ENCODE assay signal across 21 cellular contexts in genomic region chr14:104431351-104431928, GRCh38.
A peak's percentile ranks its signal among the peaks of the same experiment; 100 is the strongest.
DNase-seq lines count a peak whose midpoint lies in the region; ATAC-seq and TF ChIP-seq lines count a peak whose summit lies in the region.
"Had no signal": no experiment of that assay in that cellular context is flagged by ENCODE, and none has a peak within 500 bp of the region (broad histone marks: within the 10 kb centered on the region; RNA-seq: fewer than 3 reads in every experiment).

No MANE protein-coding gene starts in this region.

- H3K27ac Mint-ChIP-seq in activated CD8-positive, alpha-beta memory T cell treated with anti-CD3 and anti-CD28 coated beads, Interleukin-2, amount 10 ng/mL, durations not matched to agents 7 days and 5 days = no peak overlapping the region
- no peak overlapping the region for H3K27ac Mint-ChIP-seq in chondrocyte (ENCODE audit: unreplicated experiment)
- H3K27ac Mint-ChIP-seq: B cell had no signal

- no peaks in the 10 kb centered on the region; the same call in 1 of the 2 replicates for H3K4me1 ChIP-seq in HEK293 (ENCODE audit: control insufficient read depth, insufficient read depth, low read length)
- H3K4me1 ChIP-seq: HAP-1 had no signal

- H3K9me3 Mint-ChIP-seq in activated CD8-positive, alpha-beta memory T cell treated with anti-CD3 and anti-CD28 coated beads, Interleukin-2, amount 10 ng/mL, durations not matched to agents 7 days and 5 days (ENCODE audit: low read depth) = no peaks in the 10 kb centered on the region
- no peaks in the 10 kb centered on the region for H3K9me3 Mint-ChIP-seq in chondrocyte (ENCODE audit: low read depth)
- H3K9me3 Mint-ChIP-seq: IgD-negative memory B cell had no signal

- POLR2A ChIA-PET in HEK293 (lab: Yijun Ruan, JAX) = no interaction called here

- no peak for TF ChIP-seq CTCF in HEK293 (tag by site-specific recombination; IDR thresholded peaks at IDR 0.05)
- no peak for TF ChIP-seq CTCF in chondrocyte (IDR thresholded peaks at IDR 0.05)

- no peak overlapping the region for H3K4me3 ChIP-seq in HEK293 (ENCODE audit: low read depth, low read length)
- H3K4me3 ChIP-seq: GM23248, HAP-1, PC-9 had no signal

- CTCF ChIA-PET in activated CD8-positive, alpha-beta memory T cell treated with anti-CD3 and anti-CD28 coated beads, Interleukin-2, amount 10 ng/mL, durations not matched to agents 7 days and 5 days (lab: Charles Lee) = no interaction called here
- CTCF ChIA-PET in HEK293 (lab: Yijun Ruan, JAX) = interaction anchor here (0.7 kb wide), 1 partner anchor 424 kb away, joined by 3 read pairs; no protein-coding TSS in a partner anchor

- H3K9me3 ChIP-seq in HEK293 (ENCODE audit: control insufficient read depth, insufficient read depth, low read depth, low read length) = no peaks in the 10 kb centered on the region
- H3K9me3 ChIP-seq: HAP-1, SK-N-SH had no signal

- DNase-seq in activated CD8-positive, alpha-beta memory T cell treated with anti-CD3 and anti-CD28 coated beads, Interleukin-2, amount 10 ng/mL, durations not matched to agents 7 days and 5 days = peak; percentile 14
- DNase-seq in activated CD8-positive, alpha-beta memory T cell treated with anti-CD3 and anti-CD28 coated beads for 24 hours = no peak
- DNase-seq in islet precursor cell (peak; percentile 34), sciatic nerve (ENCODE audit: low spot score) (peak; percentile 39), chondrocyte (ENCODE audit: low spot score) (no peak), HK-2 (ENCODE audit: unreplicated experiment) (no peak)
- DNase-seq: DMS 273 treated with DMSO at 0.1 percent for 48 hours, DND-41, GM23248, NCI-H1105, NCI-H146, NCI-H2029, NCI-H2227 treated with DMSO at 0.1 percent for 48 hours, NCI-H748 treated with DMSO at 0.1 percent for 48 hours, PC-9, SIG-M5, SK-N-SH had no signal

- no peaks in the 10 kb centered on the region for H3K36me3 ChIP-seq in HEK293 (ENCODE audit: control insufficient read depth in 2 of 2, insufficient read depth in 1 of 2, low read length in 2 of 2)
- H3K36me3 ChIP-seq: HAP-1 had no signal

- H3K4me3 Mint-ChIP-seq in activated CD8-positive, alpha-beta memory T cell treated with anti-CD3 and anti-CD28 coated beads, Interleukin-2, amount 10 ng/mL, durations not matched to agents 7 days and 5 days = no peak overlapping the region
- H3K4me3 Mint-ChIP-seq in chondrocyte (ENCODE audit: unreplicated experiment) = no peak overlapping the region
- H3K4me3 Mint-ChIP-seq: B cell had no signal

- no peak for ATAC-seq in activated CD8-positive, alpha-beta memory T cell treated with anti-CD3 and anti-CD28 coated beads, Interleukin-2, amount 10 ng/mL, durations not matched to agents 7 days and 5 days
- no peak for ATAC-seq in sciatic nerve

- no peaks in the 10 kb centered on the region for H3K27me3 Mint-ChIP-seq in activated CD8-positive, alpha-beta memory T cell treated with anti-CD3 and anti-CD28 coated beads, Interleukin-2, amount 10 ng/mL, durations not matched to agents 7 days and 5 days
- peaks cover 6% of the 10 kb centered on the region for H3K27me3 Mint-ChIP-seq in chondrocyte (ENCODE audit: low read depth)

- intact Hi-C loops in sciatic nerve (cut with DNase I) = no loop called here

- no peaks in the 10 kb centered on the region for H3K4me1 Mint-ChIP-seq in activated CD8-positive, alpha-beta memory T cell treated with anti-CD3 and anti-CD28 coated beads, Interleukin-2, amount 10 ng/mL, durations not matched to agents 7 days and 5 days
- peaks cover 2% of the 10 kb centered on the region for H3K4me1 Mint-ChIP-seq in chondrocyte (ENCODE audit: low read depth)
- H3K4me1 Mint-ChIP-seq: B cell had no signal

- no peak overlapping the region for H3K27ac ChIP-seq in HEK293 (ENCODE audit: extremely low read depth, low read depth, low read length)
- H3K27ac ChIP-seq: GM23248, PC-9 had no signal

- H3K36me3 Mint-ChIP-seq in activated CD8-positive, alpha-beta memory T cell treated with anti-CD3 and anti-CD28 coated beads, Interleukin-2, amount 10 ng/mL, durations not matched to agents 7 days and 5 days = no peaks in the 10 kb centered on the region
- no peaks in the 10 kb centered on the region for H3K36me3 Mint-ChIP-seq in chondrocyte (ENCODE audit: low read depth)
- H3K36me3 Mint-ChIP-seq: IgD-negative memory B cell had no signal

TF ChIP-seq in HEK293, 187 proteins besides CTCF, POLR2A, EP300 and RAD21:
- no peak for TF ChIP-seq ZNF830 (tag by site-specific recombination; IDR thresholded peaks at IDR 0.05; ENCODE audit: low read depth)
- TF ChIP-seq EGR2 (tag by site-specific recombination; IDR thresholded peaks at IDR 0.05; ENCODE audit: low read depth) = 0 out of 2 replicates have a peak, but pooled peaks have one; percentile 8

Comparison
In these comparisons a context has a peak if more than half of its experiments do, and no peak if none do; other contexts are left out.
1. DNase-seq: peak in activated CD8-positive, alpha-beta memory T cell treated with anti-CD3 and anti-CD28 coated beads, Interleukin-2, amount 10 ng/mL, durations not matched to agents 7 days and 5 days (single experiment), islet precursor cell (single experiment) and sciatic nerve (single experiment); none in activated CD8-positive, alpha-beta memory T cell treated with anti-CD3 and anti-CD28 coated beads for 24 hours (single experiment), chondrocyte (single experiment) and HK-2 (single experiment).